ENCODE assay signal across 12 cellular contexts in genomic region chr12:113260636-113261300, GRCh38. TPM values are rescaled to one million over a fixed set of nuclear protein-coding genes. Genes with fewer than 3 reads are reported as not detected.
DNase-seq lines count a peak whose midpoint lies in the region; ATAC-seq, FAIRE-seq and TF ChIP-seq lines count a peak whose summit lies in the region.
"Had no signal": no experiment of that assay in that cellular context is flagged by ENCODE, and none has a peak within 500 bp of the region (broad histone marks: within the 10 kb centered on the region; RNA-seq: fewer than 3 reads in every experiment).

No MANE protein-coding gene starts in this region.

- H3K4me3 ChIP-seq in right cardiac atrium (ENCODE audit: low read length), result no peak overlapping the region
- no peak overlapping the region for H3K4me3 ChIP-seq in colonic mucosa
- no peak overlapping the region for H3K4me3 ChIP-seq in pancreas
- no peak overlapping the region for H3K4me3 ChIP-seq in vagina

- H3K9ac ChIP-seq in colonic mucosa (ENCODE audit: low read depth in 2 of 2, low read length in 2 of 2), result no peak overlapping the region

- WGBS in right cardiac atrium, result 68% methylated on average over 12 of the region's 12 CpGs
- 78 to 80% methylated on average over 12 of the region's 12 CpGs for WGBS in pancreas, 2 donors

- ATAC-seq in right cardiac atrium, result no peak
- ATAC-seq in left ventricle myocardium superior, result no peak
- no peak for ATAC-seq in pancreas
- no peak for ATAC-seq in GM19035 (IDR thresholded peaks at IDR 0.05; ENCODE audit: unreplicated experiment)
- ATAC-seq: left colon had no signal

- peaks cover 15% of the 10 kb centered on the region for H3K4me1 ChIP-seq in right cardiac atrium (ENCODE audit: control insufficient read depth, insufficient read depth, low read length)
- peaks cover 6% of the 10 kb centered on the region for H3K4me1 ChIP-seq in colonic mucosa
- peaks cover 39 to 49% (median 40%) of the 10 kb centered on the region in 3 donors for H3K4me1 ChIP-seq in pancreas
- peaks cover 44% of the 10 kb centered on the region for H3K4me1 ChIP-seq in vagina

- H3K9me3 ChIP-seq in right cardiac atrium (ENCODE audit: control insufficient read depth, low read length) (no peaks in the 10 kb centered on the region), colonic mucosa (no peaks in the 10 kb centered on the region), pancreas (no peaks in the 10 kb centered on the region), vagina (no peaks in the 10 kb centered on the region)

- H3K27ac ChIP-seq in right cardiac atrium (ENCODE audit: low read length) (peak overlapping the region; percentile 89), colonic mucosa (peak overlapping the region; percentile 60), pancreas (peak overlapping the region; percentile 19 to 75 (median 58)), vagina (peak overlapping the region; percentile 71)

- DNase-seq in right cardiac atrium (peak in 2 of 3 donors; percentile 18 to 27), left ventricle myocardium superior (no peak), colonic mucosa (no peak), pancreas (no peak), vagina (ENCODE audit: extremely low spot score in 2 of 2) (no peak), AML-193 (lab: John Stamatoyannopoulos, UW) (no peak)
- DNase-seq in activated CD4-positive, alpha-beta T cell treated with anti-CD3 and anti-CD28 coated beads for 1 hour, result no peak
- DNase-seq: activated gamma-delta T cell treated with Interleukin-2 at 50 U/mL for 16 hours, cortex of kidney had no signal

- intact Hi-C loops in right cardiac atrium (cut with DNase I) (loop anchor here in 1 of 4 donors (5.0 kb wide), 1 partner anchor 38 kb away; the partner anchor contains the start of gene TPCN1), left ventricle myocardium superior (cut with micrococcal nuclease) (loop anchor here (10.0 kb wide), 1 partner anchor 66 kb away; no protein-coding TSS in a partner anchor), colonic mucosa (cut with DNase I) (no loop called here), pancreas (cut with DNase I) (no loop called here), vagina (cut with DNase I) (no loop called here)

- TF ChIP-seq CTCF in colonic mucosa (IDR thresholded peaks at IDR 0.05), result no peak
- no peak for TF ChIP-seq CTCF in pancreas (IDR thresholded peaks at IDR 0.05)
- no peak for TF ChIP-seq CTCF in vagina (IDR thresholded peaks at IDR 0.05)

- no peak for TF ChIP-seq POLR2A in vagina (IDR thresholded peaks at IDR 0.05)

- no peak for FAIRE-seq in pancreas (lab: Jason Lieb, UNC)
- FAIRE-seq: urothelium cell line had no signal

- H3K36me3 ChIP-seq in colonic mucosa, result no peaks in the 10 kb centered on the region
- H3K36me3 ChIP-seq in pancreas, result no peaks in the 10 kb centered on the region
- peaks cover 0 to 5% of the 10 kb centered on the region in 2 donors for H3K36me3 ChIP-seq in vagina

- no peaks in the 10 kb centered on the region for H3K27me3 ChIP-seq in right cardiac atrium (ENCODE audit: control insufficient read depth, insufficient read depth)
- no peaks in the 10 kb centered on the region for H3K27me3 ChIP-seq in colonic mucosa
- H3K27me3 ChIP-seq in pancreas, result no peaks in the 10 kb centered on the region
- H3K27me3 ChIP-seq in vagina, result no peaks in the 10 kb centered on the region

RNA-seq across cellular contexts. Expression of gene TPCN1, which starts 39.5 kb away (rescaled TPM):
- 10 to 100 TPM; 73.8 to 96.1 (median 76.6) TPM for total RNA-seq in right cardiac atrium
- polyA plus RNA-seq in right cardiac atrium, result 43.1 TPM
- total RNA-seq in left ventricle myocardium superior, result 145 TPM
- 10 to 100 TPM; 55.5 to 85.6 TPM for total RNA-seq in colonic mucosa
- total RNA-seq in pancreas, result 10 to 100 TPM; 39.4 to 80.4 (median 52.0) TPM
- polyA plus RNA-seq in pancreas, result 10 to 100 TPM; 73.1 to 83.4 TPM
- 39.5 TPM for total RNA-seq in vagina

Comparison
In these comparisons a context has a peak if more than half of its experiments do, and no peak if none do; other contexts are left out.
1. DNase-seq: peak in right cardiac atrium (2 of 3); none in left ventricle myocardium superior (single experiment), colonic mucosa (single experiment), pancreas (0 of 6), vagina (0 of 2), activated CD4-positive, alpha-beta T cell treated with anti-CD3 and anti-CD28 coated beads for 1 hour (single experiment) and AML-193 (0 of 2).
2. Peak in every context shown above with its lines, with median percentiles within 50 percentile points of each other: H3K27ac ChIP-seq.